In genomic region chr9:70419546-70420266, GRCh38 we compare ENCODE assay signal across 1 cellular context.
TF ChIP-seq lines count a peak whose summit lies in the region.

No MANE protein-coding gene starts in this region.

TF ChIP-seq in HepG2, 621 proteins besides CTCF, POLR2A, EP300 and RAD21 (continued from another document and continues in another):
- no peak for TF ChIP-seq ZNF281 (CRISPR knock-in tag; IDR thresholded peaks at IDR 0.05; ENCODE audit: borderline replicate concordance)
- TF ChIP-seq ZNF17 (CRISPR knock-in tag; IDR thresholded peaks at IDR 0.05), result no peak
- no peak for TF ChIP-seq ZNF367 (CRISPR knock-in tag; IDR thresholded peaks at IDR 0.05; ENCODE audit: borderline replicate concordance)
- no peak for TF ChIP-seq HOXA7 (CRISPR knock-in tag; IDR thresholded peaks at IDR 0.05)
- peak; percentile 61; the same call in 1 of the 2 replicates for TF ChIP-seq NFE2L2 (IDR thresholded peaks at IDR 0.05; ENCODE audit: low read length)
- no peak for TF ChIP-seq ZUFSP (CRISPR knock-in tag; IDR thresholded peaks at IDR 0.05; ENCODE audit: borderline replicate concordance)
- no peak for TF ChIP-seq PHB2 (IDR thresholded peaks at IDR 0.05; ENCODE audit: partially characterized antibody)
- no peak; the same call in 1 of the 2 replicates for TF ChIP-seq LBX2 (CRISPR knock-in tag; IDR thresholded peaks at IDR 0.05; ENCODE audit: borderline replicate concordance)
- no peak for TF ChIP-seq ZNF557 (CRISPR knock-in tag; IDR thresholded peaks at IDR 0.05)
- no peak for TF ChIP-seq GLI4 (CRISPR knock-in tag; IDR thresholded peaks at IDR 0.05; ENCODE audit: borderline replicate concordance)
- no peak for TF ChIP-seq ZNF451 (CRISPR knock-in tag; IDR thresholded peaks at IDR 0.05)
- TF ChIP-seq TP53 (CRISPR knock-in tag; conservative IDR thresholded peaks at IDR 0.05), result no peak
- TF ChIP-seq ZNF646 (CRISPR knock-in tag; IDR thresholded peaks at IDR 0.05), result no peak
- TF ChIP-seq IKZF4 (CRISPR knock-in tag; IDR thresholded peaks at IDR 0.05; ENCODE audit: borderline replicate concordance, low read depth, not compliant biosample characterization), result no peak
- TF ChIP-seq JARID2 (CRISPR knock-in tag; IDR thresholded peaks at IDR 0.05; ENCODE audit: insufficient replicate concordance), result no peak
- peak; percentile 45 for TF ChIP-seq CREM (IDR thresholded peaks at IDR 0.05)
- TF ChIP-seq CREM (CRISPR knock-in tag; IDR thresholded peaks at IDR 0.05), result no peak
- no peak for TF ChIP-seq ZNF407 (CRISPR knock-in tag; IDR thresholded peaks at IDR 0.05; ENCODE audit: not compliant biosample characterization)
- TF ChIP-seq E2F1 (CRISPR knock-in tag; IDR thresholded peaks at IDR 0.05), result no peak
- no peak for TF ChIP-seq NR1H2 (CRISPR knock-in tag; IDR thresholded peaks at IDR 0.05; ENCODE audit: borderline replicate concordance, low read depth)
- peak; percentile 64 for TF ChIP-seq RARA (CRISPR knock-in tag; IDR thresholded peaks at IDR 0.05)
- TF ChIP-seq ZNF576 (CRISPR knock-in tag; IDR thresholded peaks at IDR 0.05), result no peak
- TF ChIP-seq MEIS1 (CRISPR knock-in tag; IDR thresholded peaks at IDR 0.05; ENCODE audit: borderline replicate concordance), result no peak
- no peak for TF ChIP-seq RFXANK (CRISPR knock-in tag; IDR thresholded peaks at IDR 0.05)
- TF ChIP-seq ATF7 (IDR thresholded peaks at IDR 0.05), result no peak
- TF ChIP-seq ATF7 (CRISPR knock-in tag; IDR thresholded peaks at IDR 0.05), result no peak; the same call in 1 of the 2 replicates
- TF ChIP-seq SMYD3 (CRISPR knock-in tag; IDR thresholded peaks at IDR 0.05), result no peak
- no peak for TF ChIP-seq RELA (CRISPR knock-in tag; IDR thresholded peaks at IDR 0.05)
- no peak for TF ChIP-seq KLF9 (CRISPR knock-in tag; IDR thresholded peaks at IDR 0.05; ENCODE audit: low read depth)
- TF ChIP-seq ZNF3 (CRISPR knock-in tag; IDR thresholded peaks at IDR 0.05), result no peak
- 0 out of 2 replicates have a peak, but pooled peaks have one; percentile 5 for TF ChIP-seq ZHX1 (CRISPR knock-in tag; IDR thresholded peaks at IDR 0.05; ENCODE audit: low read depth)
- no peak; the same call in 1 of the 2 replicates for TF ChIP-seq ATF7-NPFF (CRISPR knock-in tag; IDR thresholded peaks at IDR 0.05; ENCODE audit: low read depth)
- no peak for TF ChIP-seq ZNF468 (CRISPR knock-in tag; IDR thresholded peaks at IDR 0.05)
- TF ChIP-seq SAP130 (CRISPR knock-in tag; IDR thresholded peaks at IDR 0.05; ENCODE audit: low read depth), result peak; percentile 44
- TF ChIP-seq CCAR2 (optimal IDR thresholded peaks at IDR 0.05; ENCODE audit: low read depth, low read length), result no peak
